Comparison of ENCODE assay signal across 8 cellular contexts in the genomic region with DNA sequence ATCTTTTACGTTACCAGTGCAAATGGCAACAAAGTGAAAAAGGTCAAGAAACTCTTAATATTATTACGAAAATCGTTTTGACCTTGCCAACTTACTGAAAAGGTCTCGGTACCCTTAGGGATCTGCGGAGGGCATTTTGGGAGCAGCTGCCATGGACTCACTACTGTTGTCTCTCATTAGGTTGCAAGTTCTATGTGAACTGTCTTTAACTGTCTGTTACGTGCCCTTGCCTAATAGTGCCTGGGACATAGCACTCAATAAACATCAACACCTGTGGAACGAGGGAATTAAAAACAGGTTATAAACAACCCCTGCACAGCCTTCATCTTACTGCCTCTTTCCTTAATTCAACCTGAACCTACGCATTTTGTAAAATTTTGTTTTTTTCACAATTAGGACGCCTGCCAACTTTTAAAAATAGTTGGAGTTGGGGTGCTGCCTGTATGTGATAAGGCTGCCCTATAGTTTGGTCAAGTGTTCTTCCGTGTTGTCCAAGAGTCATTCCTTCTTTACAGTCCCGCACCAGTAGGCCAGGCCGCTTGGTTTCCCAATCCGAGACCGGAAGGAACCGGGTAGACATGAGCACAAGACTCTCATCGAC. TPM values are rescaled to one million over a fixed set of nuclear protein-coding genes. Genes with fewer than 3 reads are reported as not detected.
DNase-seq lines count a peak whose midpoint lies in the region; ATAC-seq and TF ChIP-seq lines count a peak whose summit lies in the region.

No MANE protein-coding gene starts in this region.

- H3K27me3 Mint-ChIP-seq in activated CD8-positive, alpha-beta memory T cell treated with anti-CD3 and anti-CD28 coated beads, Interleukin-2, amount 10 ng/mL, durations not matched to agents 7 days and 5 days, result no peaks in the 10 kb centered on the region

- H3K27me3 ChIP-seq in WERI-Rb-1 (ENCODE audit: insufficient read depth, low read depth, severe bottlenecking) (no peaks in the 10 kb centered on the region), heart right ventricle (no peaks in the 10 kb centered on the region), gastrocnemius medialis (no peaks in the 10 kb centered on the region)

- peaks cover 31% of the 10 kb centered on the region for H3K4me1 Mint-ChIP-seq in activated CD8-positive, alpha-beta memory T cell treated with anti-CD3 and anti-CD28 coated beads, Interleukin-2, amount 10 ng/mL, durations not matched to agents 7 days and 5 days

- CTCF ChIA-PET in activated CD8-positive, alpha-beta memory T cell treated with anti-CD3 and anti-CD28 coated beads, Interleukin-2, amount 10 ng/mL, durations not matched to agents 7 days and 5 days (lab: Charles Lee), result interaction anchor here (0.9 to 1.5 kb wide), 4 partner anchors 28 to 382 kb away, joined by 3 to 9 read pairs (median 4); no protein-coding TSS in a partner anchor

- WGBS in heart right ventricle, 2 donors, result 20 to 24% methylated on average over 16 of the region's 16 CpGs

- H3K9me3 Mint-ChIP-seq in activated CD8-positive, alpha-beta memory T cell treated with anti-CD3 and anti-CD28 coated beads, Interleukin-2, amount 10 ng/mL, durations not matched to agents 7 days and 5 days (ENCODE audit: low read depth), result no peaks in the 10 kb centered on the region

- H3K9me3 ChIP-seq in WERI-Rb-1 (ENCODE audit: severe bottlenecking) (no peaks in the 10 kb centered on the region), heart right ventricle (no peaks in the 10 kb centered on the region), gastrocnemius medialis (no peaks in the 10 kb centered on the region)

- intact Hi-C loops in heart right ventricle (cut with DNase I) (loop anchor here in 8 of 10 donors (2.0 to 10.0 kb wide), 4 partner anchors 216 to 383 kb away; a partner anchor contains a TSS), gastrocnemius medialis (cut with DNase I; ENCODE audit: low total_unique reads) (loop anchor here (1.0 to 10.0 kb wide), 4 partner anchors 217 to 519 kb away; a partner anchor contains a TSS)

- ATAC-seq in activated CD8-positive, alpha-beta memory T cell treated with anti-CD3 and anti-CD28 coated beads, Interleukin-2, amount 10 ng/mL, durations not matched to agents 7 days and 5 days, result peak; percentile 18
- peak; percentile 4 for ATAC-seq in HG03060 (IDR thresholded peaks at IDR 0.05; ENCODE audit: low read depth, unreplicated experiment)
- peak in 6 of 8 donors; percentile 26 to 75 (median 37) for ATAC-seq in heart right ventricle
- ATAC-seq in gastrocnemius medialis, result peak; percentile 53 to 57

- TF ChIP-seq CTCF in WERI-Rb-1 (IDR thresholded peaks at IDR 0.05; ENCODE audit: low read depth, low read length) (no peak), heart right ventricle (IDR thresholded peaks at IDR 0.05) (no peak), gastrocnemius medialis (IDR thresholded peaks at IDR 0.05 in 4 of 5, conservative IDR thresholded peaks at IDR 0.05 in 1 of 5) (no peak)

- H3K36me3 ChIP-seq in WERI-Rb-1 (peaks cover 16% of the 10 kb centered on the region), heart right ventricle (no peaks in the 10 kb centered on the region), gastrocnemius medialis (no peaks in the 10 kb centered on the region)

- H3K27ac ChIP-seq in WERI-Rb-1, result peak overlapping the region; percentile 100
- H3K27ac ChIP-seq in heart right ventricle, result peak overlapping the region; percentile 92 to 100 (median 98)
- peak overlapping the region; percentile 94 to 99 (median 98) for H3K27ac ChIP-seq in gastrocnemius medialis

- no peak for TF ChIP-seq POLR2A in gastrocnemius medialis (IDR thresholded peaks at IDR 0.05)

- H3K4me3 ChIP-seq in WERI-Rb-1 (ENCODE audit: low read depth, low read length) (peak overlapping the region; percentile 88), heart right ventricle (peak overlapping the region; percentile 58 to 94 (median 82)), gastrocnemius medialis (peak overlapping the region; percentile 84 to 92 (median 88))

- peaks cover 8% of the 10 kb centered on the region for H3K36me3 Mint-ChIP-seq in activated CD8-positive, alpha-beta memory T cell treated with anti-CD3 and anti-CD28 coated beads, Interleukin-2, amount 10 ng/mL, durations not matched to agents 7 days and 5 days

- in situ Hi-C loops in gastrocnemius medialis (cut with MboI; ENCODE audit: low sequenced_read_pairs in 4 of 4), result loop anchor here in 3 of 4 donors (10.0 to 25.0 kb wide), 3 partner anchors 219 to 419 kb away; a partner anchor contains a TSS

- peak overlapping the region; percentile 100 for H3K27ac Mint-ChIP-seq in activated CD8-positive, alpha-beta memory T cell treated with anti-CD3 and anti-CD28 coated beads, Interleukin-2, amount 10 ng/mL, durations not matched to agents 7 days and 5 days

- peak overlapping the region; percentile 97 for H3K4me3 Mint-ChIP-seq in activated CD8-positive, alpha-beta memory T cell treated with anti-CD3 and anti-CD28 coated beads, Interleukin-2, amount 10 ng/mL, durations not matched to agents 7 days and 5 days

- peaks cover 0 to 43% (median 26%) of the 10 kb centered on the region in 9 donors for H3K4me1 ChIP-seq in heart right ventricle
- H3K4me1 ChIP-seq in gastrocnemius medialis, result peaks cover 33 to 38% of the 10 kb centered on the region in 2 donors

- DNase-seq in activated CD8-positive, alpha-beta memory T cell treated with anti-CD3 and anti-CD28 coated beads, Interleukin-2, amount 10 ng/mL, durations not matched to agents 7 days and 5 days, result no peak
- DNase-seq in activated CD8-positive, alpha-beta memory T cell treated with anti-CD3 and anti-CD28 coated beads for 24 hours, result no peak
- DNase-seq in WERI-Rb-1 (no peak), heart right ventricle (no peak), gastrocnemius medialis (peak in 1 of 2 donors; percentile 15), OCI-M1 (lab: John Stamatoyannopoulos, UW) (no peak), NCI-H1436 treated with DMSO at 0.1 percent for 48 hours (lab: John Stamatoyannopoulos, UW) (no peak)

RNA-seq across cellular contexts. Expression of a gene that starts 0.5 kb away (rescaled TPM):
- 10 to 100 TPM; 61.4 to 61.7 TPM for total RNA-seq in activated CD8-positive, alpha-beta memory T cell treated with anti-CD3 and anti-CD28 coated beads, Interleukin-2, amount 10 ng/mL, durations not matched to agents 7 days and 5 days
- total RNA-seq in heart right ventricle, result 10 to 100 TPM; 23.4 to 33.6 (median 26.9) TPM
- polyA plus RNA-seq in heart right ventricle, result 10 to 100 TPM; 12.6 to 59.8 TPM
- 10 to 100 TPM; 10.4 to 61.1 (median 12.3) TPM for total RNA-seq in gastrocnemius medialis

Comparison
In these comparisons a context has a peak if more than half of its experiments do, and no peak if none do; other contexts are left out.
1. ATAC-seq: peak in every context shown above with its lines; median percentile 55 in gastrocnemius medialis; 37 in heart right ventricle; 18 in activated CD8-positive, alpha-beta memory T cell treated with anti-CD3 and anti-CD28 coated beads, Interleukin-2, amount 10 ng/mL, durations not matched to agents 7 days and 5 days; 4 in HG03060.